ENCODE assay signal across 8 cellular contexts in the genomic region with DNA sequence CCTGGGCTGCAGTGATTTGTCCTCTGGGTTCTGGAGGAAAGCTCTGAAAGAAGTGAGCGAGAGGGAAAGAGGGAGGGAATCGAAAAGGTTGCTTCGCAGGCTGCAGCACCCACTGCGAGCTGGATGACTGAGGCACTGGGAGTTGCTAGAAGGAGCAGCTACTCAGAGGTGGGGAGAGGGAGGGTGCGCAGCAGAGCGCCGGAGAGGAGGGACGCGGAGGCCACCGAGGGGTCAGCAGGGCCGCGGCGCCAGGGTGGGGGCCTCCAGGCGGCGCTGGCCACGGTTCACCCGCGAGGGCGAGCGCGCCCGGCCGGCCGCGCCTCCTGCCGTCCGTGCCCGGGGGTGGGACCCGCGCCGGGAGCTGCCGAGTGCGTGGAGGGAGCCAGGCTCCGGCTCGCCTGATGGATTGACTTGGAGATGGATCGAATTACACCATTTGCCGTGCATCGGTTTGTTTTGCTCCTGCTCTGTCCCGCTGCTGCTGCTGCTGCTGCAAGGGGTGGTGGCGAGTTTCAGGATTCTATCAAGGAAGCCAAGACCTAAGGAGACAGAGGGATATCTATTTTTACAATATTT. TPM values are rescaled to one million over a fixed set of nuclear protein-coding genes. Genes with fewer than 3 reads are reported as not detected.
DNase-seq lines count a peak whose midpoint lies in the region; ATAC-seq lines count a peak whose summit lies in the region.

A gene with protein sequence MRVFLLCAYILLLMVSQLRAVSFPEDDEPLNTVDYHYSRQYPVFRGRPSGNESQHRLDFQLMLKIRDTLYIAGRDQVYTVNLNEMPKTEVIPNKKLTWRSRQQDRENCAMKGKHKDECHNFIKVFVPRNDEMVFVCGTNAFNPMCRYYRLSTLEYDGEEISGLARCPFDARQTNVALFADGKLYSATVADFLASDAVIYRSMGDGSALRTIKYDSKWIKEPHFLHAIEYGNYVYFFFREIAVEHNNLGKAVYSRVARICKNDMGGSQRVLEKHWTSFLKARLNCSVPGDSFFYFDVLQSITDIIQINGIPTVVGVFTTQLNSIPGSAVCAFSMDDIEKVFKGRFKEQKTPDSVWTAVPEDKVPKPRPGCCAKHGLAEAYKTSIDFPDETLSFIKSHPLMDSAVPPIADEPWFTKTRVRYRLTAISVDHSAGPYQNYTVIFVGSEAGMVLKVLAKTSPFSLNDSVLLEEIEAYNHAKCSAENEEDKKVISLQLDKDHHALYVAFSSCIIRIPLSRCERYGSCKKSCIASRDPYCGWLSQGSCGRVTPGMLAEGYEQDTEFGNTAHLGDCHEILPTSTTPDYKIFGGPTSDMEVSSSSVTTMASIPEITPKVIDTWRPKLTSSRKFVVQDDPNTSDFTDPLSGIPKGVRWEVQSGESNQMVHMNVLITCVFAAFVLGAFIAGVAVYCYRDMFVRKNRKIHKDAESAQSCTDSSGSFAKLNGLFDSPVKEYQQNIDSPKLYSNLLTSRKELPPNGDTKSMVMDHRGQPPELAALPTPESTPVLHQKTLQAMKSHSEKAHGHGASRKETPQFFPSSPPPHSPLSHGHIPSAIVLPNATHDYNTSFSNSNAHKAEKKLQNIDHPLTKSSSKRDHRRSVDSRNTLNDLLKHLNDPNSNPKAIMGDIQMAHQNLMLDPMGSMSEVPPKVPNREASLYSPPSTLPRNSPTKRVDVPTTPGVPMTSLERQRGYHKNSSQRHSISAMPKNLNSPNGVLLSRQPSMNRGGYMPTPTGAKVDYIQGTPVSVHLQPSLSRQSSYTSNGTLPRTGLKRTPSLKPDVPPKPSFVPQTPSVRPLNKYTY (plus strand): TSS at position 470 of the 576 bp plus-strand sequence. CDS start 42,294 bp downstream, outside the sequence.

- no peak for ATAC-seq in GM21381 (IDR thresholded peaks at IDR 0.05; ENCODE audit: unreplicated experiment)

- peaks cover 4% of the 10 kb centered on the region for H3K4me1 ChIP-seq in iPS-15b (ENCODE audit: control insufficient read depth, insufficient read depth, low read length)

- peak within 1 kb of the TSS; percentile 78 for H3K4me3 ChIP-seq in iPS-15b (ENCODE audit: low read depth, low read length)

- H3K27me3 ChIP-seq in iPS-15b (ENCODE audit: control insufficient read depth, insufficient read depth, low read length), result peaks cover 45% of the 10 kb centered on the region

- H3K9ac ChIP-seq in iPS-15b (ENCODE audit: low read depth, low read length), result no peak within 1 kb of the TSS

- peak; percentile 87 for DNase-seq in GM03348 (ENCODE audit: low spot score)
- DNase-seq in NCI-H2107 treated with DMSO at 0.1 percent for 48 hours (lab: John Stamatoyannopoulos, UW; ENCODE audit: unreplicated experiment), result peak; percentile 58
- DNase-seq in brain pericyte (ENCODE audit: low read depth, low spot score), result peak; percentile 80
- peak; percentile 70 for DNase-seq in renal cortical epithelial cell (ENCODE audit: low read depth)
- DNase-seq in CD1c-positive myeloid dendritic cell (ENCODE audit: extremely low spot score), result no peak
- DNase-seq in GM19238 (ENCODE audit: insufficient read length, low spot score), result no peak

- H3K36me3 ChIP-seq in iPS-15b (ENCODE audit: control insufficient read depth, insufficient read depth, low read length), result no peaks in the 10 kb centered on the region

- H3K9me3 ChIP-seq in iPS-15b (ENCODE audit: control insufficient read depth, insufficient read depth, low read length), result no peaks in the 10 kb centered on the region

RNA-seq across cellular contexts. Expression of the gene that starts here (rescaled TPM):
- total RNA-seq in renal cortical epithelial cell, result 1.2 and 7.1 TPM in 2 replicates

Comparison
In these comparisons a context has a peak if more than half of its experiments do, and no peak if none do; other contexts are left out.
1. DNase-seq: peak in GM03348 (single experiment), NCI-H2107 treated with DMSO at 0.1 percent for 48 hours (single experiment), brain pericyte (single experiment) and renal cortical epithelial cell (single experiment); none in CD1c-positive myeloid dendritic cell (single experiment) and GM19238 (single experiment).